ENCODE assay signal across 9 cellular contexts in the genomic region with DNA sequence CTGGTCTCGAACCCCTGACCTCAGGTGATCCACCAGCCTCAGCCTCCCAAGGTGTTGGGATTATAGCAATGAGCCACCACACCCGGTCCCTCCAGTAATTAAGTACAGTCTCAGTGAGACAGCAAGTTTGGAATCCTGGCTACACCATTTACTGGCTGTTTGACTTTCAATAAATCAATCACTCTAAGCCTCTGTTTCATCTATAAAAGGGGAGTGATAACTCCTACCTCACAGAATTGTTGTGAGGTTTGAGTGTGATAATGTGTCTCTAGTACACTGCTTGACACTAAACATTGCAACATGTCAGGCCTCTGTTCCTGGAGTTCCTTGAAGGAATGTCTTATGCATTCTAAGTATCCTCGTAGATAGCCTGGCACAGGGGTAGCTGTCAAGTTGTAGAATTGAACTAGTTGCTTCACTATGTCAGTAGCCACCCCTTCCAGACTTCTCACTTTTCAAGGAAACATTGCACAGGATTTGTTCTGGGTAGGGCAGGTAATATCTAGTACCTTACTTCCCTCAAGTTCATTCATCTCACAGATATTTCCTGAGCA. TPM values are rescaled to one million over a fixed set of nuclear protein-coding genes. Genes with fewer than 3 reads are reported as not detected.
DNase-seq lines count a peak whose midpoint lies in the region; ATAC-seq and TF ChIP-seq lines count a peak whose summit lies in the region.
"Had no signal": no experiment of that assay in that cellular context is flagged by ENCODE, and none has a peak within 500 bp of the region (broad histone marks: within the 10 kb centered on the region; RNA-seq: fewer than 3 reads in every experiment).

No MANE protein-coding gene starts in this region.

- no peak overlapping the region for H2AFZ ChIP-seq in mesenchymal stem cell (ENCODE audit: low read depth, low read length)

- H3K4me3 Mint-ChIP-seq in type B pancreatic cell, result peak overlapping the region; percentile 88

- peak overlapping the region; percentile 88 for H3K27ac Mint-ChIP-seq in type B pancreatic cell

- H3K27ac ChIP-seq in heart right ventricle (peak overlapping the region in 7 of 10 donors; percentile 86 to 96 (median 92)), mesenchymal stem cell (ENCODE audit: low read length, poor library complexity, severe bottlenecking) (no peak overlapping the region)

- no peak for TF ChIP-seq CTCF in heart right ventricle (IDR thresholded peaks at IDR 0.05)
- TF ChIP-seq CTCF in type B pancreatic cell (conservative IDR thresholded peaks at IDR 0.05), result no peak

- intact Hi-C loops in heart right ventricle (cut with DNase I) (loop anchor here in 3 of 10 donors (5.0 kb wide), 1 partner anchor 36 kb away; a partner anchor contains a TSS), Right ventricle myocardium inferior (cut with DNase I) (loop anchor here (5.0 kb wide), 1 partner anchor 36 kb away; a partner anchor contains a TSS)

- no peak overlapping the region for H2AK5ac ChIP-seq in mesenchymal stem cell (ENCODE audit: low read length, severe bottlenecking)

- no peaks in the 10 kb centered on the region for H3K9me3 Mint-ChIP-seq in type B pancreatic cell

- H3K36me3 ChIP-seq in heart right ventricle (peaks cover 0 to 28% (median 0%) of the 10 kb centered on the region in 9 donors), mesenchymal stem cell (ENCODE audit: control insufficient read depth in 1 of 2, insufficient read depth in 2 of 2, low read depth in 1 of 2, low read length in 2 of 2) (peaks cover 27 to 31% of the 10 kb centered on the region in 2 experiments)

- no peak overlapping the region for H2BK5ac ChIP-seq in mesenchymal stem cell (ENCODE audit: low read depth, low read length, poor library complexity, severe bottlenecking)

- H3K4me1 ChIP-seq in heart right ventricle, result peaks cover 3 to 48% (median 28%) of the 10 kb centered on the region in 9 donors
- peaks cover 11% of the 10 kb centered on the region for H3K4me1 ChIP-seq in mesenchymal stem cell (ENCODE audit: control insufficient read depth, insufficient read depth, low read depth, low read length)

- no peak overlapping the region for H4K91ac ChIP-seq in mesenchymal stem cell (ENCODE audit: low read length)

- H2BK120ac ChIP-seq in mesenchymal stem cell (ENCODE audit: low read depth, low read length), result no peak overlapping the region

- H3K79me1 ChIP-seq in mesenchymal stem cell (replicated peaks; ENCODE audit: low read length, poor library complexity, severe bottlenecking), result peaks cover 4% of the 10 kb centered on the region

- H3K27me3 Mint-ChIP-seq in type B pancreatic cell, result peaks cover 4% of the 10 kb centered on the region

- H3K9me3 ChIP-seq in heart right ventricle, result no peaks in the 10 kb centered on the region
- H3K9me3 ChIP-seq in mesenchymal stem cell (ENCODE audit: control insufficient read depth, low read length), result no peaks in the 10 kb centered on the region

- no peak overlapping the region for H3K4ac ChIP-seq in mesenchymal stem cell (ENCODE audit: low read depth in 1 of 2, low read length in 2 of 2)

- H3K14ac ChIP-seq in mesenchymal stem cell (ENCODE audit: low read length in 2 of 2), result no peak overlapping the region

- H3K36me3 Mint-ChIP-seq in type B pancreatic cell, result peaks cover 13% of the 10 kb centered on the region

- peaks cover 23% of the 10 kb centered on the region for H3K4me1 Mint-ChIP-seq in type B pancreatic cell (ENCODE audit: unreplicated experiment)

- H2BK12ac ChIP-seq in mesenchymal stem cell (ENCODE audit: low read length in 2 of 2), result no peak overlapping the region

- ATAC-seq in heart right ventricle (no peak), Right ventricle myocardium inferior (no peak), HG02798 (IDR thresholded peaks at IDR 0.05; ENCODE audit: poor library complexity, unreplicated experiment) (no peak)

- H3K9ac ChIP-seq in mesenchymal stem cell (ENCODE audit: low read length), result peak overlapping the region; percentile 91

- H3K27me3 ChIP-seq in heart right ventricle (no peaks in the 10 kb centered on the region), mesenchymal stem cell (ENCODE audit: control insufficient read depth in 1 of 2, insufficient read depth in 1 of 2, low read length in 2 of 2) (no peaks in the 10 kb centered on the region)

- no peak for DNase-seq in heart right ventricle
- DNase-seq in Right ventricle myocardium inferior (ENCODE audit: missing footprints), result no peak
- DNase-seq in amniotic epithelial cell (ENCODE audit: low read depth), result peak; percentile 52
- DNase-seq in mesenchymal stem cell, result no peak
- no peak for DNase-seq in type B pancreatic cell (ENCODE audit: extremely low spot score, unreplicated experiment)
- no peak for DNase-seq in mucosa of gallbladder (ENCODE audit: low spot score)
- DNase-seq in NCI-H1930 (lab: John Stamatoyannopoulos, UW), result no peak
- DNase-seq: activated naive CD4-positive, alpha-beta T cell treated with Interleukin-2 at 50 U/mL for 16 hours had no signal

- 84 to 85% methylated on average over 3 of the region's 3 CpGs for WGBS in heart right ventricle, 2 donors
- 86% methylated on average over 3 of the region's 3 CpGs for WGBS in mesenchymal stem cell

- H3K4me2 ChIP-seq in mesenchymal stem cell (ENCODE audit: low read length, poor library complexity, severe bottlenecking), result no peak overlapping the region

- H4K8ac ChIP-seq in mesenchymal stem cell (ENCODE audit: low read length), result no peak overlapping the region

- H2BK15ac ChIP-seq in mesenchymal stem cell (ENCODE audit: low read depth, poor library complexity, severe bottlenecking), result no peak overlapping the region

- H3K18ac ChIP-seq in mesenchymal stem cell (ENCODE audit: low read depth in 1 of 2, low read length in 2 of 2), result no peak overlapping the region

- H3K23ac ChIP-seq in mesenchymal stem cell (ENCODE audit: low read length in 2 of 2), result no peak overlapping the region

- peak overlapping the region in 7 of 10 donors; percentile 65 to 84 (median 72) for H3K4me3 ChIP-seq in heart right ventricle
- H3K4me3 ChIP-seq in mesenchymal stem cell (ENCODE audit: insufficient read depth in 1 of 2, low read depth in 1 of 2, low read length in 2 of 2), result peak overlapping the region in 1 of 2 experiments; percentile 79

RNA-seq across cellular contexts. Expression of a gene that starts 12.4 kb away (rescaled TPM):
- 10 to 100 TPM in 7 of 10 donors, 1 to 10 TPM in 3; 8.6 to 21.0 (median 11.3) TPM for total RNA-seq in heart right ventricle
- polyA plus RNA-seq in heart right ventricle, result 10 to 100 TPM in 1 of 2 donors, 1 to 10 TPM in 1; 7.1 to 13.7 TPM
- 14.5 TPM for total RNA-seq in Right ventricle myocardium inferior
- 48.4 TPM for polyA plus RNA-seq in mesenchymal stem cell (2013, experiment 1 of 2)
- 49.3 TPM for polyA plus RNA-seq in mesenchymal stem cell (2013, experiment 2 of 2)
- total RNA-seq in type B pancreatic cell (ENCODE audit: low replicate concordance), result 37.4 and 55.7 TPM in 2 replicates
- total RNA-seq in mucosa of gallbladder, result 49.0 TPM

RNA-seq across cellular contexts. Expression of a gene that starts 19.3 kb away (rescaled TPM):
- total RNA-seq in heart right ventricle (10 to 100 TPM; 54.1 to 73.1 (median 60.1) TPM), Right ventricle myocardium inferior (55.4 TPM), type B pancreatic cell (ENCODE audit: low replicate concordance) (52.0 and 58.7 TPM in 2 replicates), mucosa of gallbladder (68.6 TPM)
- 100 to 1,000 TPM in 1 of 2 donors, 10 to 100 TPM in 1; 47.9 to 109 TPM for polyA plus RNA-seq in heart right ventricle
- polyA plus RNA-seq in mesenchymal stem cell (2013, experiment 1 of 2), result 104 TPM
- 101 TPM for polyA plus RNA-seq in mesenchymal stem cell (2013, experiment 2 of 2)

RNA-seq across cellular contexts. Expression of a gene that starts 30.4 kb away (rescaled TPM):
- total RNA-seq in heart right ventricle (10 to 100 TPM; 12.5 to 21.9 (median 18.0) TPM), Right ventricle myocardium inferior (20.9 TPM), type B pancreatic cell (ENCODE audit: low replicate concordance) (61.5 and 96.8 TPM in 2 replicates), mucosa of gallbladder (73.7 TPM)
- polyA plus RNA-seq in heart right ventricle, result 10 to 100 TPM; 17.4 to 47.1 TPM
- 35.0 TPM for polyA plus RNA-seq in mesenchymal stem cell (2013, experiment 1 of 2)
- 34.0 TPM for polyA plus RNA-seq in mesenchymal stem cell (2013, experiment 2 of 2)

RNA-seq across cellular contexts. Expression of a gene that starts 34.4 kb away (rescaled TPM):
- total RNA-seq in heart right ventricle (1 to 10 TPM in 5 of 10 donors, under 1 TPM in 5; 0.68 to 1.7 (median 1.0) TPM), Right ventricle myocardium inferior (1.8 TPM), type B pancreatic cell (ENCODE audit: low replicate concordance) (9.5 and 10.6 TPM in 2 replicates), mucosa of gallbladder (8.7 TPM)
- 1 to 10 TPM in 1 of 2 donors, under 1 TPM in 1; 0.81 to 3.2 TPM for polyA plus RNA-seq in heart right ventricle
- polyA plus RNA-seq in mesenchymal stem cell (2013, experiment 1 of 2), result 2.0 TPM
- 1.9 TPM for polyA plus RNA-seq in mesenchymal stem cell (2013, experiment 2 of 2)

RNA-seq across cellular contexts. Expression of a gene that starts 34.4 kb away (rescaled TPM):
- total RNA-seq in heart right ventricle (10 to 100 TPM; 13.1 to 25.8 (median 17.1) TPM), Right ventricle myocardium inferior (16.5 TPM), type B pancreatic cell (ENCODE audit: low replicate concordance) (34.0 and 44.2 TPM in 2 replicates), mucosa of gallbladder (31.3 TPM)
- polyA plus RNA-seq in heart right ventricle, result 10 to 100 TPM; 33.9 to 49.7 TPM
- 39.5 TPM for polyA plus RNA-seq in mesenchymal stem cell (2013, experiment 1 of 2)
- 38.9 TPM for polyA plus RNA-seq in mesenchymal stem cell (2013, experiment 2 of 2)
